12 cellular contexts compared by ENCODE assay signal in genomic region chr13:48567521-48568331, GRCh38. TPM values are rescaled to one million over a fixed set of nuclear protein-coding genes. Genes with fewer than 3 reads are reported as not detected.
DNase-seq lines count a peak whose midpoint lies in the region; ATAC-seq and FAIRE-seq lines count a peak whose summit lies in the region.
"Had no signal": no experiment of that assay in that cellular context is flagged by ENCODE, and none has a peak within 500 bp of the region (broad histone marks: within the 10 kb centered on the region; RNA-seq: fewer than 3 reads in every experiment).

No MANE protein-coding gene starts in this region.

- no peak for DNase-seq in GM18507 (ENCODE audit: extremely low spot score, insufficient read length, low read depth)
- peak; percentile 74 for DNase-seq in amniotic epithelial cell (ENCODE audit: low read depth)
- no peak for DNase-seq in left cardiac atrium
- peak; percentile 31 for DNase-seq in skeletal muscle cell (ENCODE audit: low read depth)
- DNase-seq: activated naive CD8-positive, alpha-beta T cell treated with anti-CD3 and anti-CD28 coated beads, Interleukin-2, amount 10 ng/mL, durations not matched to agents 7 days and 5 days; DMS53; kidney glomerular epithelial cell; T-helper 9 cell had no signal

- FAIRE-seq in GM18507 (lab: Jason Lieb, UNC) = peak; percentile 24

- intact Hi-C loops in left cardiac atrium (cut with DNase I) = loop anchor here in 1 of 2 donors (5.0 kb wide), 1 partner anchor 60 kb away; no protein-coding TSS in a partner anchor

- peaks cover 71% of the 10 kb centered on the region for H3K27me3 Mint-ChIP-seq in stimulated activated memory B cell treated with anti-CD40 and anti-IgM and Interleukin-4, amounts not matched to agents 10 μg/mL and 1 μg/mL and 100 μg/mL, for 72 hours

- H3K36me3 Mint-ChIP-seq in stimulated activated memory B cell treated with anti-CD40 and anti-IgM and Interleukin-4, amounts not matched to agents 10 μg/mL and 1 μg/mL and 100 μg/mL, for 72 hours = no peaks in the 10 kb centered on the region

- ATAC-seq in left cardiac atrium (peak; percentile 42 to 48), GM19452 (IDR thresholded peaks at IDR 0.05; ENCODE audit: unreplicated experiment) (no peak), GM19395 (IDR thresholded peaks at IDR 0.05; ENCODE audit: unreplicated experiment) (no peak), HG03025 (IDR thresholded peaks at IDR 0.05; ENCODE audit: low FRiP score, unreplicated experiment) (no peak)
- no peak for ATAC-seq in stimulated activated memory B cell treated with anti-CD40 and anti-IgM and Interleukin-4, amounts not matched to agents 10 μg/mL and 1 μg/mL and 100 μg/mL, for 72 hours

- no peak overlapping the region for H3K4me3 ChIP-seq in skeletal muscle cell (ENCODE audit: low read depth, low read length)

- peaks cover 5% of the 10 kb centered on the region for H3K4me1 Mint-ChIP-seq in stimulated activated memory B cell treated with anti-CD40 and anti-IgM and Interleukin-4, amounts not matched to agents 10 μg/mL and 1 μg/mL and 100 μg/mL, for 72 hours

- no peak overlapping the region for H3K27ac Mint-ChIP-seq in stimulated activated memory B cell treated with anti-CD40 and anti-IgM and Interleukin-4, amounts not matched to agents 10 μg/mL and 1 μg/mL and 100 μg/mL, for 72 hours
- H3K27ac Mint-ChIP-seq: activated naive CD8-positive, alpha-beta T cell treated with anti-CD3 and anti-CD28 coated beads, Interleukin-2, amount 10 ng/mL, durations not matched to agents 7 days and 5 days had no signal

- H3K9me3 Mint-ChIP-seq in stimulated activated memory B cell treated with anti-CD40 and anti-IgM and Interleukin-4, amounts not matched to agents 10 μg/mL and 1 μg/mL and 100 μg/mL, for 72 hours = no peaks in the 10 kb centered on the region
- H3K9me3 Mint-ChIP-seq: activated naive CD8-positive, alpha-beta T cell treated with anti-CD3 and anti-CD28 coated beads, Interleukin-2, amount 10 ng/mL, durations not matched to agents 7 days and 5 days had no signal

- no peak overlapping the region for H3K4me3 Mint-ChIP-seq in stimulated activated memory B cell treated with anti-CD40 and anti-IgM and Interleukin-4, amounts not matched to agents 10 μg/mL and 1 μg/mL and 100 μg/mL, for 72 hours
- H3K4me3 Mint-ChIP-seq: activated naive CD8-positive, alpha-beta T cell treated with anti-CD3 and anti-CD28 coated beads, Interleukin-2, amount 10 ng/mL, durations not matched to agents 7 days and 5 days had no signal

RNA-seq across cellular contexts. Expression of gene RCBTB2, which starts 34.8 kb away (rescaled TPM):
- 10 to 100 TPM in 1 of 2 donors, 1 to 10 TPM in 1; 9.7 to 13.9 TPM for total RNA-seq in left cardiac atrium

Comparison
In these comparisons a context has a peak if more than half of its experiments do, and no peak if none do; other contexts are left out.
1. DNase-seq: peak in amniotic epithelial cell (single experiment) and skeletal muscle cell (single experiment); none in GM18507 (single experiment) and left cardiac atrium (single experiment).
2. ATAC-seq: peak in left cardiac atrium (2 of 2); none in GM19452 (single experiment), GM19395 (single experiment), stimulated activated memory B cell treated with anti-CD40 and anti-IgM and Interleukin-4, amounts not matched to agents 10 μg/mL and 1 μg/mL and 100 μg/mL, for 72 hours (single experiment) and HG03025 (single experiment).